In genomic region chr14:69101331-69101826, GRCh38 we compare ENCODE assay signal across 1 cellular context.
TF ChIP-seq lines count a peak whose summit lies in the region.

No MANE protein-coding gene starts in this region.

TF ChIP-seq in K562, 482 proteins besides CTCF, POLR2A, EP300 and RAD21 (continued from another document and continues in another):
- TF ChIP-seq, protein P1, sequence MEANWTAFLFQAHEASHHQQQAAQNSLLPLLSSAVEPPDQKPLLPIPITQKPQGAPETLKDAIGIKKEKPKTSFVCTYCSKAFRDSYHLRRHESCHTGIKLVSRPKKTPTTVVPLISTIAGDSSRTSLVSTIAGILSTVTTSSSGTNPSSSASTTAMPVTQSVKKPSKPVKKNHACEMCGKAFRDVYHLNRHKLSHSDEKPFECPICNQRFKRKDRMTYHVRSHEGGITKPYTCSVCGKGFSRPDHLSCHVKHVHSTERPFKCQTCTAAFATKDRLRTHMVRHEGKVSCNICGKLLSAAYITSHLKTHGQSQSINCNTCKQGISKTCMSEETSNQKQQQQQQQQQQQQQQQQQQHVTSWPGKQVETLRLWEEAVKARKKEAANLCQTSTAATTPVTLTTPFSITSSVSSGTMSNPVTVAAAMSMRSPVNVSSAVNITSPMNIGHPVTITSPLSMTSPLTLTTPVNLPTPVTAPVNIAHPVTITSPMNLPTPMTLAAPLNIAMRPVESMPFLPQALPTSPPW (CRISPR knock-in tag; IDR thresholded peaks at IDR 0.05), result no peak
- TF ChIP-seq ZKSCAN3 (CRISPR knock-in tag; IDR thresholded peaks at IDR 0.05) (peak; percentile 77), CXXC5 (CRISPR knock-in tag; IDR thresholded peaks at IDR 0.05) (peak; percentile 52), ZNF586 (CRISPR knock-in tag; conservative IDR thresholded peaks at IDR 0.05) (no peak), ZNF778 (CRISPR knock-in tag; IDR thresholded peaks at IDR 0.05) (no peak), NFYB (IDR thresholded peaks at IDR 0.05; ENCODE audit: extremely low read depth, insufficient read length) (no peak), USF2 (CRISPR knock-in tag; IDR thresholded peaks at IDR 0.05) (no peak), NELFE (IDR thresholded peaks at IDR 0.05; ENCODE audit: insufficient read depth, insufficient read length) (no peak), ZNF398 (CRISPR knock-in tag; IDR thresholded peaks at IDR 0.05) (no peak), CUX1 (CRISPR knock-in tag; IDR thresholded peaks at IDR 0.05) (no peak), ZNF311 (CRISPR knock-in tag; IDR thresholded peaks at IDR 0.05) (peak; percentile 66; the same call in 1 of the 2 replicates), CHCHD3 (CRISPR knock-in tag; IDR thresholded peaks at IDR 0.05) (no peak), DEAF1 (CRISPR knock-in tag; IDR thresholded peaks at IDR 0.05) (no peak; the same call in 1 of the 2 replicates), RBM22 (IDR thresholded peaks at IDR 0.05; ENCODE audit: low read depth, low read length, poor library complexity, severe bottlenecking) (no peak), MXI1 (IDR thresholded peaks at IDR 0.05; ENCODE audit: low read depth, low read length) (no peak), ZMIZ1 (IDR thresholded peaks at IDR 0.05; ENCODE audit: low read depth in 2 of 2, low read length in 2 of 2) (no peak), TBP (optimal IDR thresholded peaks at IDR 0.05; ENCODE audit: low read depth, low read length) (no peak), ZNF174 (CRISPR knock-in tag; IDR thresholded peaks at IDR 0.05) (no peak), CCNT2 (IDR thresholded peaks at IDR 0.05; ENCODE audit: borderline replicate concordance, extremely low read depth, insufficient read length, low read depth, low read length) (no peak), CREM (IDR thresholded peaks at IDR 0.05; ENCODE audit: low read depth) (peak; percentile 21; the same call in 1 of the 2 replicates)
- TF ChIP-seq, protein P2, sequence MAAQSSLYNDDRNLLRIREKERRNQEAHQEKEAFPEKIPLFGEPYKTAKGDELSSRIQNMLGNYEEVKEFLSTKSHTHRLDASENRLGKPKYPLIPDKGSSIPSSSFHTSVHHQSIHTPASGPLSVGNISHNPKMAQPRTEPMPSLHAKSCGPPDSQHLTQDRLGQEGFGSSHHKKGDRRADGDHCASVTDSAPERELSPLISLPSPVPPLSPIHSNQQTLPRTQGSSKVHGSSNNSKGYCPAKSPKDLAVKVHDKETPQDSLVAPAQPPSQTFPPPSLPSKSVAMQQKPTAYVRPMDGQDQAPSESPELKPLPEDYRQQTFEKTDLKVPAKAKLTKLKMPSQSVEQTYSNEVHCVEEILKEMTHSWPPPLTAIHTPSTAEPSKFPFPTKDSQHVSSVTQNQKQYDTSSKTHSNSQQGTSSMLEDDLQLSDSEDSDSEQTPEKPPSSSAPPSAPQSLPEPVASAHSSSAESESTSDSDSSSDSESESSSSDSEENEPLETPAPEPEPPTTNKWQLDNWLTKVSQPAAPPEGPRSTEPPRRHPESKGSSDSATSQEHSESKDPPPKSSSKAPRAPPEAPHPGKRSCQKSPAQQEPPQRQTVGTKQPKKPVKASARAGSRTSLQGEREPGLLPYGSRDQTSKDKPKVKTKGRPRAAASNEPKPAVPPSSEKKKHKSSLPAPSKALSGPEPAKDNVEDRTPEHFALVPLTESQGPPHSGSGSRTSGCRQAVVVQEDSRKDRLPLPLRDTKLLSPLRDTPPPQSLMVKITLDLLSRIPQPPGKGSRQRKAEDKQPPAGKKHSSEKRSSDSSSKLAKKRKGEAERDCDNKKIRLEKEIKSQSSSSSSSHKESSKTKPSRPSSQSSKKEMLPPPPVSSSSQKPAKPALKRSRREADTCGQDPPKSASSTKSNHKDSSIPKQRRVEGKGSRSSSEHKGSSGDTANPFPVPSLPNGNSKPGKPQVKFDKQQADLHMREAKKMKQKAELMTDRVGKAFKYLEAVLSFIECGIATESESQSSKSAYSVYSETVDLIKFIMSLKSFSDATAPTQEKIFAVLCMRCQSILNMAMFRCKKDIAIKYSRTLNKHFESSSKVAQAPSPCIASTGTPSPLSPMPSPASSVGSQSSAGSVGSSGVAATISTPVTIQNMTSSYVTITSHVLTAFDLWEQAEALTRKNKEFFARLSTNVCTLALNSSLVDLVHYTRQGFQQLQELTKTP (IDR thresholded peaks at IDR 0.05; ENCODE audit: low read depth in 1 of 2, partially characterized antibody in 2 of 2), result peak in 1 of 2 experiments; percentile 51
- TF ChIP-seq, protein P3, sequence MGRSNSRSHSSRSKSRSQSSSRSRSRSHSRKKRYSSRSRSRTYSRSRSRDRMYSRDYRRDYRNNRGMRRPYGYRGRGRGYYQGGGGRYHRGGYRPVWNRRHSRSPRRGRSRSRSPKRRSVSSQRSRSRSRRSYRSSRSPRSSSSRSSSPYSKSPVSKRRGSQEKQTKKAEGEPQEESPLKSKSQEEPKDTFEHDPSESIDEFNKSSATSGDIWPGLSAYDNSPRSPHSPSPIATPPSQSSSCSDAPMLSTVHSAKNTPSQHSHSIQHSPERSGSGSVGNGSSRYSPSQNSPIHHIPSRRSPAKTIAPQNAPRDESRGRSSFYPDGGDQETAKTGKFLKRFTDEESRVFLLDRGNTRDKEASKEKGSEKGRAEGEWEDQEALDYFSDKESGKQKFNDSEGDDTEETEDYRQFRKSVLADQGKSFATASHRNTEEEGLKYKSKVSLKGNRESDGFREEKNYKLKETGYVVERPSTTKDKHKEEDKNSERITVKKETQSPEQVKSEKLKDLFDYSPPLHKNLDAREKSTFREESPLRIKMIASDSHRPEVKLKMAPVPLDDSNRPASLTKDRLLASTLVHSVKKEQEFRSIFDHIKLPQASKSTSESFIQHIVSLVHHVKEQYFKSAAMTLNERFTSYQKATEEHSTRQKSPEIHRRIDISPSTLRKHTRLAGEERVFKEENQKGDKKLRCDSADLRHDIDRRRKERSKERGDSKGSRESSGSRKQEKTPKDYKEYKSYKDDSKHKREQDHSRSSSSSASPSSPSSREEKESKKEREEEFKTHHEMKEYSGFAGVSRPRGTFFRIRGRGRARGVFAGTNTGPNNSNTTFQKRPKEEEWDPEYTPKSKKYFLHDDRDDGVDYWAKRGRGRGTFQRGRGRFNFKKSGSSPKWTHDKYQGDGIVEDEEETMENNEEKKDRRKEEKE (IDR thresholded peaks at IDR 0.05; ENCODE audit: borderline replicate concordance in 1 of 2, control insufficient read depth in 1 of 2, low read depth in 2 of 2, low read length in 1 of 2), result no peak
- TF ChIP-seq, protein P4, sequence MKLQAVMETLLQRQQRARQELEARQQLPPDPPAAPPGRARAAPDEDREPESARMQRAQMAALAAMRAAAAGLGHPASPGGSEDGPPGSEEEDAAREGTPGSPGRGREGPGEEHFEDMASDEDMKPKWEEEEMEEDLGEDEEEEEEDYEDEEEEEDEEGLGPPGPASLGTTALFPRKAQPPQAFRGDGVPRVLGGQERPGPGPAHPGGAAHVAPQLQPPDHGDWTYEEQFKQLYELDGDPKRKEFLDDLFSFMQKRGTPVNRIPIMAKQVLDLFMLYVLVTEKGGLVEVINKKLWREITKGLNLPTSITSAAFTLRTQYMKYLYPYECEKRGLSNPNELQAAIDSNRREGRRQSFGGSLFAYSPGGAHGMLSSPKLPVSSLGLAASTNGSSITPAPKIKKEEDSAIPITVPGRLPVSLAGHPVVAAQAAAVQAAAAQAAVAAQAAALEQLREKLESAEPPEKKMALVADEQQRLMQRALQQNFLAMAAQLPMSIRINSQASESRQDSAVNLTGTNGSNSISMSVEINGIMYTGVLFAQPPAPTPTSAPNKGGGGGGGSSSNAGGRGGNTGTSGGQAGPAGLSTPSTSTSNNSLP (IDR thresholded peaks at IDR 0.05; ENCODE audit: borderline replicate concordance, low read depth, low read length), result peak; percentile 24; the same call in 1 of the 2 replicates
